8 cellular contexts compared by ENCODE assay signal in genomic region chr19:50203281-50204080, GRCh38. TPM values are rescaled to one million over a fixed set of nuclear protein-coding genes. Genes with fewer than 3 reads are reported as not detected.
DNase-seq lines count a peak whose midpoint lies in the region; ATAC-seq and TF ChIP-seq lines count a peak whose summit lies in the region.

MYH14 (plus strand) TSS chr19:50203622; CDS start chr19:50210366, 6,744 bp downstream.

- no peak within 1 kb of the TSS for H2BK15ac ChIP-seq in neuronal stem cell (ENCODE audit: low read length)

- H2AK5ac ChIP-seq in neuronal stem cell (ENCODE audit: low read depth, low read length) = peak within 1 kb of the TSS; percentile 6

- peak within 1 kb of the TSS; percentile 83 for H3K9ac ChIP-seq in neuronal stem cell (ENCODE audit: low read depth, low read length, poor library complexity)

- peak within 1 kb of the TSS; percentile 68 for H2BK5ac ChIP-seq in neuronal stem cell (ENCODE audit: low read length)

- TF ChIP-seq CTCF in endothelial cell (IDR thresholded peaks at IDR 0.05; ENCODE audit: unreplicated experiment) = no peak

- peaks cover 0 to 5% (median 0%) of the 10 kb centered on the region in 3 experiments for H3K27me3 ChIP-seq in neuronal stem cell (ENCODE audit: control insufficient read depth in 3 of 3, insufficient read depth in 3 of 3, low read depth in 1 of 3, low read length in 3 of 3)

- no CpG with 5 or more reads among the region's 78 CpGs for WGBS in neuronal stem cell (ENCODE audit: extremely low coverage in 2 of 2, insufficient read length in 2 of 2, insufficient replicate concordance in 1 of 2), 2 donors

- H3K9me3 Mint-ChIP-seq in endothelial cell (ENCODE audit: unreplicated experiment) = peaks cover 19% of the 10 kb centered on the region

- H3K36me3 ChIP-seq in neuronal stem cell (replicated peaks in 1 of 2; ENCODE audit: control insufficient read depth in 2 of 2, insufficient read depth in 2 of 2, low read length in 2 of 2) = no peaks in the 10 kb centered on the region

- no peak within 1 kb of the TSS for H2BK120ac ChIP-seq in neuronal stem cell (ENCODE audit: low read depth, low read length)

- H3K23ac ChIP-seq in neuronal stem cell (ENCODE audit: low read depth, low read length, poor library complexity) = no peak within 1 kb of the TSS

- H3K4me1 ChIP-seq in neuronal stem cell (ENCODE audit: control insufficient read depth in 2 of 2, insufficient read depth in 1 of 2, low read depth in 1 of 2, low read length in 2 of 2) = peaks cover 0 to 17% of the 10 kb centered on the region in 2 donors

- H3K14ac ChIP-seq in neuronal stem cell (ENCODE audit: low read length) = no peak within 1 kb of the TSS

- peak; percentile 20 for DNase-seq in stimulated activated CD4-positive, alpha-beta T cell treated with anti-CD3 and anti-CD28 coated beads, Interleukin-12 subunit alpha, Interleukin-12 subunit beta, amount 100 ng/mL, for 4 hours
- DNase-seq in stimulated activated CD4-positive, alpha-beta T cell treated with anti-CD3 and anti-CD28 coated beads, Interleukin-4, amount 100 ng/mL, for 24 hours = no peak
- DNase-seq in Right ventricle myocardium superior = peak; percentile 91
- DNase-seq in neuronal stem cell (ENCODE audit: low spot score) = peak; percentile 93
- no peak for DNase-seq in endothelial cell (ENCODE audit: low spot score)

- peaks cover 18% of the 10 kb centered on the region for H3K36me3 Mint-ChIP-seq in endothelial cell (ENCODE audit: low read depth, unreplicated experiment)

- H4K8ac ChIP-seq in neuronal stem cell (ENCODE audit: low read depth, low read length) = no peak within 1 kb of the TSS

- H3K4me1 Mint-ChIP-seq in endothelial cell (ENCODE audit: unreplicated experiment) = no peaks in the 10 kb centered on the region

- H3K27ac ChIP-seq in neuronal stem cell (replicated peaks; ENCODE audit: low read length) = no peak within 1 kb of the TSS

- no peak within 1 kb of the TSS for H2BK12ac ChIP-seq in neuronal stem cell (ENCODE audit: low read length)

- H3K4me3 ChIP-seq in neuronal stem cell (ENCODE audit: low read length in 2 of 2) = peak within 1 kb of the TSS in 1 of 2 donors; percentile 84

- H4K91ac ChIP-seq in neuronal stem cell (ENCODE audit: low read depth, low read length, poor library complexity) = no peak within 1 kb of the TSS

- no peak within 1 kb of the TSS for H3K4me3 Mint-ChIP-seq in endothelial cell (ENCODE audit: unreplicated experiment)

- peak; percentile 64 for ATAC-seq in SK-N-SH treated with all-trans-retinoic acid at 6 μM for 48 hours
- ATAC-seq in Right ventricle myocardium superior (ENCODE audit: poor library complexity) = peak; percentile 87
- no peak for ATAC-seq in GM21447 (IDR thresholded peaks at IDR 0.05; ENCODE audit: unreplicated experiment)
- no peak for ATAC-seq in HG03045 (IDR thresholded peaks at IDR 0.05; ENCODE audit: unreplicated experiment)

- H3K27ac Mint-ChIP-seq in endothelial cell (ENCODE audit: unreplicated experiment) = no peak within 1 kb of the TSS

- H2AFZ ChIP-seq in neuronal stem cell (ENCODE audit: low read length) = no peak within 1 kb of the TSS

- H3K4ac ChIP-seq in neuronal stem cell (ENCODE audit: low read length) = no peak within 1 kb of the TSS

- H3K27me3 Mint-ChIP-seq in endothelial cell (ENCODE audit: unreplicated experiment) = peaks cover 11% of the 10 kb centered on the region

- peak within 1 kb of the TSS; percentile 89 for H3K18ac ChIP-seq in neuronal stem cell (ENCODE audit: low read length)

- peak within 1 kb of the TSS; percentile 78 for H3K4me2 ChIP-seq in neuronal stem cell (ENCODE audit: insufficient read depth, low read length, poor library complexity, severe bottlenecking)

- peaks cover 4% of the 10 kb centered on the region for H3K79me1 ChIP-seq in neuronal stem cell (ENCODE audit: low read depth, low read length)

- intact Hi-C loops in Right ventricle myocardium superior (cut with DNase I) = no loop called here

- no peaks in the 10 kb centered on the region for H3K9me3 ChIP-seq in neuronal stem cell (replicated peaks in 1 of 2; ENCODE audit: control insufficient read depth in 2 of 2, insufficient read depth in 1 of 2, low read depth in 1 of 2, low read length in 2 of 2)

TF ChIP-seq in SK-N-SH treated with all-trans-retinoic acid at 6 μM for 48 hours, 23 proteins besides CTCF, POLR2A, EP300 and RAD21:
- TF ChIP-seq ISL1 (CRISPR knock-in tag; IDR thresholded peaks at IDR 0.05) (no peak), TSHZ2 (CRISPR knock-in tag; IDR thresholded peaks at IDR 0.05) (no peak), CREB5 (CRISPR knock-in tag; IDR thresholded peaks at IDR 0.05; ENCODE audit: low read depth) (no peak), ARNTL (CRISPR knock-in tag; IDR thresholded peaks at IDR 0.05; ENCODE audit: borderline replicate concordance, low read depth) (no peak), BACH2 (CRISPR knock-in tag; IDR thresholded peaks at IDR 0.05; ENCODE audit: borderline replicate concordance) (no peak), ZNF8 (CRISPR knock-in tag; IDR thresholded peaks at IDR 0.05) (no peak), ZFP3 (CRISPR knock-in tag; IDR thresholded peaks at IDR 0.05) (no peak), TOX (CRISPR knock-in tag; IDR thresholded peaks at IDR 0.05; ENCODE audit: borderline replicate concordance) (no peak), ZNF565 (CRISPR knock-in tag; conservative IDR thresholded peaks at IDR 0.05; ENCODE audit: low read depth) (no peak), SNAI2 (CRISPR knock-in tag; IDR thresholded peaks at IDR 0.05) (no peak)
- TF ChIP-seq, protein P1, sequence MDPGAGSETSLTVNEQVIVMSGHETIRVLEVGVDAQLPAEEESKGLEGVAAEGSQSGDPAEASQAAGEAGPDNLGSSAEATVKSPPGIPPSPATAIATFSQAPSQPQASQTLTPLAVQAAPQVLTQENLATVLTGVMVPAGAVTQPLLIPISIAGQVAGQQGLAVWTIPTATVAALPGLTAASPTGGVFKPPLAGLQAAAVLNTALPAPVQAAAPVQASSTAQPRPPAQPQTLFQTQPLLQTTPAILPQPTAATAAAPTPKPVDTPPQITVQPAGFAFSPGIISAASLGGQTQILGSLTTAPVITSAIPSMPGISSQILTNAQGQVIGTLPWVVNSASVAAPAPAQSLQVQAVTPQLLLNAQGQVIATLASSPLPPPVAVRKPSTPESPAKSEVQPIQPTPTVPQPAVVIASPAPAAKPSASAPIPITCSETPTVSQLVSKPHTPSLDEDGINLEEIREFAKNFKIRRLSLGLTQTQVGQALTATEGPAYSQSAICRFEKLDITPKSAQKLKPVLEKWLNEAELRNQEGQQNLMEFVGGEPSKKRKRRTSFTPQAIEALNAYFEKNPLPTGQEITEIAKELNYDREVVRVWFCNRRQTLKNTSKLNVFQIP (CRISPR knock-in tag; IDR thresholded peaks at IDR 0.05; ENCODE audit: borderline replicate concordance, low read depth) = no peak
TF ChIP-seq in SK-N-SH treated with all-trans-retinoic acid at 6 μM for 48 hours: peak in this region for 0.

RNA-seq across cellular contexts. Expression of gene MYH14, which starts in this region (rescaled TPM):
- total RNA-seq in Right ventricle myocardium superior (121 TPM), endothelial cell (ENCODE audit: unreplicated experiment) (not detected)
- polyA plus RNA-seq in neuronal stem cell (2013, experiment 1 of 2) = 4.1 TPM
- 4.0 TPM for polyA plus RNA-seq in neuronal stem cell (2013, experiment 2 of 2)

Comparison
In these comparisons a context has a peak if more than half of its experiments do, and no peak if none do; other contexts are left out.
1. RNA of gene MYH14 (total RNA-seq): 121 TPM in Right ventricle myocardium superior (single experiment); not detected in endothelial cell (single experiment); every median in the first group is over 100 times any median in the second.
2. DNase-seq: peak in stimulated activated CD4-positive, alpha-beta T cell treated with anti-CD3 and anti-CD28 coated beads, Interleukin-12 subunit alpha, Interleukin-12 subunit beta, amount 100 ng/mL, for 4 hours (single experiment), Right ventricle myocardium superior (single experiment) and neuronal stem cell (single experiment); none in stimulated activated CD4-positive, alpha-beta T cell treated with anti-CD3 and anti-CD28 coated beads, Interleukin-4, amount 100 ng/mL, for 24 hours (single experiment) and endothelial cell (single experiment).
3. ATAC-seq: peak in SK-N-SH treated with all-trans-retinoic acid at 6 μM for 48 hours (single experiment) and Right ventricle myocardium superior (single experiment); none in GM21447 (single experiment) and HG03045 (single experiment).